ENCODE assay signal across 13 cellular contexts in the genomic region with DNA sequence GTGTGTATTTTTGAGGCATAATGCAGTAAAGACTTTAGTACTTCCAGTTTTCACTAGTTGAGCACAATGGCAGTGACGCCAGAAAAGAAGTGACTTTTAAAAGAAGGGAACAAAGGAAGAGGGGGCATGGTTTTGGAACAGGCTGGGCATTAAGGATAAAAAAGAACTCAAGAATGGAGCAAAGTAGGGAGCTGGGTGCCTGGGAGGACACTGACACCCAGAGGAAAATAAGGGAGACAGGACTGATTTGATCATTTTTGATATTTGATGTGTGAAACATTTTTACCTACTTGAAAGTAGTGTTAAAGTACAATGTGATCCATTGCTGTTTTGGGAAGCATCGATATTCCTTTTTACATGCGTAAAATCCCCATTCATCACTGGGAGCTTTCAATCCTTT.
DNase-seq lines count a peak whose midpoint lies in the region; ATAC-seq and TF ChIP-seq lines count a peak whose summit lies in the region.
"Had no signal": no experiment of that assay in that cellular context is flagged by ENCODE, and none has a peak within 500 bp of the region (broad histone marks: within the 10 kb centered on the region; RNA-seq: fewer than 3 reads in every experiment).

No MANE protein-coding gene starts in this region.

- no peak overlapping the region for H3K27ac Mint-ChIP-seq in H9
- no peak overlapping the region for H3K27ac Mint-ChIP-seq in activated CD4-positive, alpha-beta T cell treated with anti-CD3 and anti-CD28 coated beads, Interleukin-2, amount 10 ng/mL, durations not matched to agents 24 days and 14 days
- H3K27ac Mint-ChIP-seq: activated T-cell treated with anti-CD3 and anti-CD28 coated beads, Interleukin-2, amount 50 U/mL, for 72 hours had no signal

- H4K5ac ChIP-seq in H9 (ENCODE audit: insufficient read length, low read depth, low read length), result no peak overlapping the region

- H3K27me3 ChIP-seq in H9 (ENCODE audit: insufficient read depth, low read length), result no peaks in the 10 kb centered on the region
- H3K27me3 ChIP-seq: sigmoid colon had no signal

- DNase-seq in H9 (no peak), RPMI7951 (ENCODE audit: low read depth) (peak; percentile 20), fibroblast of villous mesenchyme (ENCODE audit: low read depth) (peak; percentile 57), sciatic nerve (ENCODE audit: low spot score) (no peak), GM13977 (ENCODE audit: low spot score) (no peak), D341Med (ENCODE audit: low spot score) (no peak)
- no peak for DNase-seq in activated CD4-positive, alpha-beta T cell treated with anti-CD3 and anti-CD28 coated beads, Interleukin-2, amount 10 ng/mL, durations not matched to agents 24 days and 14 days
- DNase-seq: activated T-cell treated with anti-CD3 and anti-CD28 coated beads, Interleukin-2, amount 50 U/mL, for 72 hours; NCI-H1436 treated with DMSO at 0.1 percent for 48 hours; NCI-H748 treated with DMSO at 0.1 percent for 48 hours; sigmoid colon had no signal

- H3K9ac ChIP-seq in H9 (ENCODE audit: extremely low read depth, insufficient read length, low read length), result no peak overlapping the region

- no peaks in the 10 kb centered on the region for H3K9me3 ChIP-seq in H9 (ENCODE audit: control insufficient read depth, low read depth, low read length)

- no peak overlapping the region for H3T11ph ChIP-seq in H9 (ENCODE audit: low read length)

- no peak overlapping the region; a peak in 1 of 5 replicates for H3K4me3 Mint-ChIP-seq in H9
- no peak overlapping the region for H3K4me3 Mint-ChIP-seq in activated CD4-positive, alpha-beta T cell treated with anti-CD3 and anti-CD28 coated beads, Interleukin-2, amount 10 ng/mL, durations not matched to agents 24 days and 14 days
- H3K4me3 Mint-ChIP-seq: activated T-cell treated with anti-CD3 and anti-CD28 coated beads, Interleukin-2, amount 50 U/mL, for 72 hours; brain had no signal

- no peak overlapping the region for H3K23ac ChIP-seq in H9 (ENCODE audit: insufficient read length, low read depth, low read length)

- no peak overlapping the region for H2BK5ac ChIP-seq in H9 (ENCODE audit: insufficient read length, low read length)

- TF ChIP-seq CTCF in H9 (conservative IDR thresholded peaks at IDR 0.05), result peak; percentile 50; the same call in 2 of the 3 replicates
- peak; percentile 53 for TF ChIP-seq CTCF in fibroblast of villous mesenchyme (IDR thresholded peaks at IDR 0.05; ENCODE audit: insufficient read depth, low read depth, low read length)
- TF ChIP-seq CTCF in GM13977 (IDR thresholded peaks at IDR 0.05; ENCODE audit: extremely low read depth, insufficient read depth, missing control alignments), result no peak

- WGBS in H9 (ENCODE audit: extremely low coverage, insufficient read length, low lambda C conversion rate), result no CpG with 5 or more reads among the region's 3 CpGs

- ATAC-seq in sciatic nerve, result peak; percentile 71
- ATAC-seq: activated T-cell treated with anti-CD3 and anti-CD28 coated beads, Interleukin-2, amount 50 U/mL, for 72 hours; GM12878 had no signal

- H2AFZ ChIP-seq in H9 (ENCODE audit: low read length), result no peak overlapping the region

- H3K4me3 ChIP-seq in fibroblast of villous mesenchyme (ENCODE audit: low read depth, low read length), result no peak overlapping the region
- H3K4me3 ChIP-seq: GM12878, sigmoid colon had no signal

- H2BK20ac ChIP-seq in H9 (ENCODE audit: low read depth, low read length, poor library complexity, severe bottlenecking), result no peak overlapping the region

- H3K27me3 Mint-ChIP-seq in H9 (ENCODE audit: low read depth), result no peaks in the 10 kb centered on the region; the same call in 1 of the 2 replicates
- no peaks in the 10 kb centered on the region for H3K27me3 Mint-ChIP-seq in activated CD4-positive, alpha-beta T cell treated with anti-CD3 and anti-CD28 coated beads, Interleukin-2, amount 10 ng/mL, durations not matched to agents 24 days and 14 days

- no peak overlapping the region for H3K56ac ChIP-seq in H9 (ENCODE audit: insufficient read length, low read depth, low read length)

- no peaks in the 10 kb centered on the region; the same call in 1 of the 2 replicates for H3K4me1 ChIP-seq in H9 (ENCODE audit: insufficient read depth, low read length)
- H3K4me1 ChIP-seq: sigmoid colon had no signal

- H3K36me3 Mint-ChIP-seq in H9 (ENCODE audit: insufficient read depth in 1 of 3, low read depth in 3 of 3), result peaks cover 0 to 10% (median 0%) of the 10 kb centered on the region in 3 experiments; a peak in 3 of 7 replicates
- H3K36me3 Mint-ChIP-seq in activated CD4-positive, alpha-beta T cell treated with anti-CD3 and anti-CD28 coated beads, Interleukin-2, amount 10 ng/mL, durations not matched to agents 24 days and 14 days (ENCODE audit: low read depth), result no peaks in the 10 kb centered on the region

- H4K91ac ChIP-seq in H9 (ENCODE audit: insufficient read length, low read depth, low read length), result no peak overlapping the region

- no peak overlapping the region for H3K14ac ChIP-seq in H9 (ENCODE audit: insufficient read depth, low read length)

- no peak overlapping the region for H3K4me2 ChIP-seq in H9 (ENCODE audit: insufficient read depth, insufficient read length, low read length)

- no peak overlapping the region for H2BK12ac ChIP-seq in H9 (ENCODE audit: insufficient read length, low read depth, low read length)

- H2BK15ac ChIP-seq in H9 (ENCODE audit: low read depth, low read length), result no peak overlapping the region

- no peak overlapping the region for H2BK120ac ChIP-seq in H9 (ENCODE audit: low read depth, low read length, poor library complexity, severe bottlenecking)

- no peak overlapping the region for H3K4ac ChIP-seq in H9 (ENCODE audit: low read depth, low read length)

- H2AK5ac ChIP-seq in H9 (ENCODE audit: insufficient read length, low read length), result no peak overlapping the region

- intact Hi-C loops in sciatic nerve (cut with DNase I), result loop anchor here (10.0 kb wide), 1 partner anchor 318 kb away; no protein-coding TSS in a partner anchor
- intact Hi-C loops in activated CD4-positive, alpha-beta T cell treated with anti-CD3 and anti-CD28 coated beads, Interleukin-2, amount 10 ng/mL, durations not matched to agents 24 days and 14 days (cut with micrococcal nuclease), result no loop called here

- no peaks in the 10 kb centered on the region for H4K20me1 ChIP-seq in H9 (ENCODE audit: control insufficient read depth, insufficient read depth, insufficient read length)

- in situ Hi-C loops in GM13977 (cut with MboI; ENCODE audit: low pct_unique_long_range_greater_than_20kb, low sequenced_read_pairs, unreplicated experiment), result no loop called here

- H3K79me2 ChIP-seq in H9 (ENCODE audit: insufficient read depth, low read length), result no peaks in the 10 kb centered on the region

- H3K23me2 ChIP-seq in H9 (ENCODE audit: insufficient read length, low read depth, low read length, poor library complexity, severe bottlenecking), result no peaks in the 10 kb centered on the region

- H3K79me1 ChIP-seq in H9 (ENCODE audit: insufficient read depth, low read depth, low read length, poor library complexity, severe bottlenecking), result no peaks in the 10 kb centered on the region

- peaks cover 8 to 10% of the 10 kb centered on the region in 2 experiments; a peak in 4 of 5 replicates for H3K9me3 Mint-ChIP-seq in H9
- no peaks in the 10 kb centered on the region for H3K9me3 Mint-ChIP-seq in activated CD4-positive, alpha-beta T cell treated with anti-CD3 and anti-CD28 coated beads, Interleukin-2, amount 10 ng/mL, durations not matched to agents 24 days and 14 days

- H3K18ac ChIP-seq in H9 (ENCODE audit: insufficient read length, low read depth, low read length), result no peak overlapping the region

- H3K27ac ChIP-seq in H9 (ENCODE audit: insufficient read length, low read depth, low read length), result no peak overlapping the region
- H3K27ac ChIP-seq: sigmoid colon had no signal

- H4K8ac ChIP-seq in H9 (replicated peaks; ENCODE audit: insufficient read length, low read depth, low read length), result no peak overlapping the region

- peaks cover 12 to 18% of the 10 kb centered on the region in 2 experiments for H3K4me1 Mint-ChIP-seq in H9
- no peaks in the 10 kb centered on the region for H3K4me1 Mint-ChIP-seq in activated CD4-positive, alpha-beta T cell treated with anti-CD3 and anti-CD28 coated beads, Interleukin-2, amount 10 ng/mL, durations not matched to agents 24 days and 14 days

Comparison
In these comparisons a context has a peak if more than half of its experiments do, and no peak if none do; other contexts are left out.
1. DNase-seq: peak in RPMI7951 (single experiment) and fibroblast of villous mesenchyme (single experiment); none in H9 (single experiment), sciatic nerve (single experiment), GM13977 (single experiment), activated CD4-positive, alpha-beta T cell treated with anti-CD3 and anti-CD28 coated beads, Interleukin-2, amount 10 ng/mL, durations not matched to agents 24 days and 14 days (single experiment) and D341Med (single experiment).